ENCODE assay signal across 1 cellular context in the genomic region with DNA sequence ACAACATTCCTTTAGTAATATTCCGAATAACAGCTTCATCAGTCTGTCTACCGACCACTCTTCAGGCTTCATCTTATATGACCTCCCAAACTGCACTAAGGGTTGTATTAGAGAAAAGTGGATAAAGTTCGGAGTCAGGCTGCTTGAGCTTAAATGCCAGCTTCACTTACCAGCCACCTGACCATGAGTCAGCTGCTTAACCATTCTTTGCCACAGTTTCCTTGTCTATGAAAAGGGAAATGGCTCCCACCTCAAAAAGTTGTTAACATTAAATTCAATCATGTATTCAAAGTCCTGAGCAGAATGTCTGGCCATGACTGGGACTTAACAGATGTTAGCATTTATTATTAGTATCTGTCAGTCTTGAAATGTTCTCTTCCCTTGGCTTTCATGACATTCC.
TF ChIP-seq lines count a peak whose summit lies in the region.

No MANE protein-coding gene starts in this region.

TF ChIP-seq in GM23338, 12 proteins besides CTCF, POLR2A, EP300 and RAD21:
- no peak for TF ChIP-seq NANOG (IDR thresholded peaks at IDR 0.05; ENCODE audit: borderline replicate concordance)
- TF ChIP-seq EZH2phosphoT487 (IDR thresholded peaks at IDR 0.05; ENCODE audit: unreplicated experiment) = no peak
